Comparison of ENCODE assay signal across 23 cellular contexts in the genomic region with DNA sequence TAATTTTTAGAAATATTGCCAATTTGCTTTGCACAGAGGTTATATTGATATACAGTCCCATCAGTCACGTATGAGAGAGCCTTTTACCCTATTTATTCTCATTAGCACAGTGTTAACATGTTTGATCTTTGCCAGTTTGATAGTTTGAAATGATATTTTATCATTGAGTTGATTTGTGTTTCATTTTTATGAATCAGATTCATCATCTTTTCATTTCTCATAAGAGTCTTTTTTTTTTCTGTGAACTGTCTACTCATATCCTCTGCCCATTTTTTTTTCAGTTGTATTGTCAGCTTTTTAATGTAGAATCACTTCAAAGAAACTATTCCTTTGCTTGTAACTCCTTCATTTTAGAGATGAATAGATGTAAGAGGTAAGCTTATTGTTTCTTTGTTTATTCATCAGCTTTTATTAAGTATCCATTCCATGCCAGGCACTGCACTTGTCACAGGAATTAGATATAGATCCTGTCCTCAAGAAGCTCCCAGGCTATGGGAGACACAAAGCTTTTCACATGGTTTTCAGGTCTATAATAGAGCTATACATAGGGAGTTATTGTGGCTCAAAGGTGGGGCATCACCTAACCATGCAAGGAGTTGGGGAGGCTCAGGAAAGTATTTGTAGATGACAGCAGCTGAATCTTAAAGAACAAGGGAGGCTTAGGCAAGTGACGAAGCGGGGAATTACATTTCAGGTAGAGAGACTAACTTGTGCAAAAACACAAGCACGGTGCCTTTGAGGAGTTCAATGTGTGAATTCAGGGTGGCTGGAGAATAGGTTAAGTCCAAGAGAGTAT. TPM values are rescaled to one million over a fixed set of nuclear protein-coding genes. Genes with fewer than 3 reads are reported as not detected.
DNase-seq lines count a peak whose midpoint lies in the region; ATAC-seq and TF ChIP-seq lines count a peak whose summit lies in the region.
"Had no signal": no experiment of that assay in that cellular context is flagged by ENCODE, and none has a peak within 500 bp of the region (broad histone marks: within the 10 kb centered on the region; RNA-seq: fewer than 3 reads in every experiment).

No MANE protein-coding gene starts in this region.

- H3K4me3 ChIP-seq in DND-41 (ENCODE audit: low read depth in 1 of 2, low read length in 2 of 2), result no peak overlapping the region
- H3K4me3 ChIP-seq in naive thymus-derived CD4-positive, alpha-beta T cell (ENCODE audit: low read length), result no peak overlapping the region
- H3K4me3 ChIP-seq: BLaER1 treated with 17β-estradiol and CSF1 and Interleukin-3, amounts not matched to agents 10 nM and 100 nM; left ventricle myocardium inferior; uterus had no signal

- no peak overlapping the region for H3K4me2 ChIP-seq in DND-41 (ENCODE audit: insufficient read depth, low read length)
- H3K4me2 ChIP-seq: BLaER1 treated with 17β-estradiol and CSF1 and Interleukin-3, amounts not matched to agents 10 nM and 100 nM had no signal

- CTCF ChIA-PET in activated CD8-positive, alpha-beta T cell treated with anti-CD3 and anti-CD28 coated beads, Interleukin-2, amount 10 ng/mL, durations not matched to agents 7 days and 5 days (lab: Charles Lee), result interaction anchor here (0.7 to 2.9 kb wide), 13 partner anchors 8 to 161 kb away, joined by 3 to 10 read pairs (median 5); no protein-coding TSS in a partner anchor
- CTCF ChIA-PET in naive thymus-derived CD4-positive, alpha-beta T cell (lab: Charles Lee), result interaction anchor here (0.6 to 2.2 kb wide), 8 partner anchors 11 to 180 kb away, joined by 3 to 8 read pairs (median 4); no protein-coding TSS in a partner anchor

- no peaks in the 10 kb centered on the region for H3K27me3 Mint-ChIP-seq in activated T-cell treated with anti-CD3 and anti-CD28 coated beads, Interleukin-2, amount 50 U/mL, for 72 hours (ENCODE audit: low read depth)
- no peaks in the 10 kb centered on the region for H3K27me3 Mint-ChIP-seq in activated CD8-positive, alpha-beta T cell treated with anti-CD3 and anti-CD28 coated beads, Interleukin-2, amount 10 ng/mL, durations not matched to agents 7 days and 5 days (ENCODE audit: low read depth)
- H3K27me3 Mint-ChIP-seq in naive thymus-derived CD4-positive, alpha-beta T cell, result no peaks in the 10 kb centered on the region
- no peaks in the 10 kb centered on the region for H3K27me3 Mint-ChIP-seq in endothelial cell (ENCODE audit: unreplicated experiment)

- no peak overlapping the region for H2AFZ ChIP-seq in DND-41 (ENCODE audit: low read depth, low read length)

- no peak overlapping the region for H3K9ac ChIP-seq in DND-41 (ENCODE audit: low read depth, low read length)
- H3K9ac ChIP-seq: BLaER1 treated with 17β-estradiol and CSF1 and Interleukin-3, amounts not matched to agents 10 nM and 100 nM had no signal

- no peaks in the 10 kb centered on the region for H3K36me3 ChIP-seq in DND-41 (ENCODE audit: insufficient read depth, low read length)
- H3K36me3 ChIP-seq in naive thymus-derived CD4-positive, alpha-beta T cell (ENCODE audit: control insufficient read depth in 2 of 3, insufficient read depth in 3 of 3, low read length in 3 of 3), result no peaks in the 10 kb centered on the region
- H3K36me3 ChIP-seq: BLaER1 treated with 17β-estradiol and CSF1 and Interleukin-3, amounts not matched to agents 10 nM and 100 nM; left ventricle myocardium inferior; uterus had no signal

- H3K4me1 Mint-ChIP-seq in activated T-cell treated with anti-CD3 and anti-CD28 coated beads, Interleukin-2, amount 50 U/mL, for 72 hours (ENCODE audit: low read depth), result peaks cover 76% of the 10 kb centered on the region
- H3K4me1 Mint-ChIP-seq in activated CD8-positive, alpha-beta T cell treated with anti-CD3 and anti-CD28 coated beads, Interleukin-2, amount 10 ng/mL, durations not matched to agents 7 days and 5 days (ENCODE audit: low read depth), result peaks cover 51% of the 10 kb centered on the region
- H3K4me1 Mint-ChIP-seq in naive thymus-derived CD4-positive, alpha-beta T cell, result peaks cover 37 to 76% (median 66%) of the 10 kb centered on the region in 7 donors
- no peaks in the 10 kb centered on the region for H3K4me1 Mint-ChIP-seq in endothelial cell (ENCODE audit: unreplicated experiment)

- H3K27ac Mint-ChIP-seq in activated T-cell treated with anti-CD3 and anti-CD28 coated beads, Interleukin-2, amount 50 U/mL, for 72 hours, result peak overlapping the region; percentile 96
- H3K27ac Mint-ChIP-seq in activated CD8-positive, alpha-beta T cell treated with anti-CD3 and anti-CD28 coated beads, Interleukin-2, amount 10 ng/mL, durations not matched to agents 7 days and 5 days, result peak overlapping the region; percentile 11
- H3K27ac Mint-ChIP-seq in naive thymus-derived CD4-positive, alpha-beta T cell, result peak overlapping the region; percentile 1 to 90 (median 58)
- H3K27ac Mint-ChIP-seq in endothelial cell (ENCODE audit: unreplicated experiment), result no peak overlapping the region

- no peaks in the 10 kb centered on the region for H4K20me1 ChIP-seq in DND-41 (ENCODE audit: insufficient read depth, low read length)
- H4K20me1 ChIP-seq: BLaER1 treated with 17β-estradiol and CSF1 and Interleukin-3, amounts not matched to agents 10 nM and 100 nM had no signal

- intact Hi-C loops in naive thymus-derived CD4-positive, alpha-beta T cell (cut with micrococcal nuclease), result no loop called here

- ATAC-seq in activated T-cell treated with anti-CD3 and anti-CD28 coated beads, Interleukin-2, amount 50 U/mL, for 72 hours (replicated peaks in 1 of 2), result peak; percentile 63 to 71
- ATAC-seq in DND-41 (ENCODE audit: insufficient read depth, low read depth), result no peak
- ATAC-seq in activated CD8-positive, alpha-beta T cell treated with anti-CD3 and anti-CD28 coated beads, Interleukin-2, amount 10 ng/mL, durations not matched to agents 7 days and 5 days, result no peak
- ATAC-seq in naive thymus-derived CD4-positive, alpha-beta T cell, result peak; percentile 54

- H3K36me3 Mint-ChIP-seq in activated T-cell treated with anti-CD3 and anti-CD28 coated beads, Interleukin-2, amount 50 U/mL, for 72 hours (ENCODE audit: insufficient read depth in 2 of 2), result peaks cover 16 to 28% of the 10 kb centered on the region in 2 donors
- H3K36me3 Mint-ChIP-seq in activated CD8-positive, alpha-beta T cell treated with anti-CD3 and anti-CD28 coated beads, Interleukin-2, amount 10 ng/mL, durations not matched to agents 7 days and 5 days (ENCODE audit: low read depth), result peaks cover 29% of the 10 kb centered on the region
- peaks cover 10 to 69% (median 34%) of the 10 kb centered on the region in 5 donors for H3K36me3 Mint-ChIP-seq in naive thymus-derived CD4-positive, alpha-beta T cell
- H3K36me3 Mint-ChIP-seq in endothelial cell (ENCODE audit: low read depth, unreplicated experiment), result no peaks in the 10 kb centered on the region

- POLR2A ChIA-PET in activated CD8-positive, alpha-beta T cell treated with anti-CD3 and anti-CD28 coated beads, Interleukin-2, amount 10 ng/mL, durations not matched to agents 7 days and 5 days (lab: Charles Lee), result interaction anchor here (1.0 to 3.0 kb wide), 6 partner anchors 7 to 837 kb away, joined by 3 to 17 read pairs (median 5); a partner anchor contains a TSS
- POLR2A ChIA-PET in naive thymus-derived CD4-positive, alpha-beta T cell (lab: Charles Lee), result interaction anchor here (0.7 to 15.0 kb wide), 13 partner anchors 8 to 67 kb away, joined by 3 to 343 read pairs (median 8); a partner anchor contains a TSS

- 0 out of 2 replicates have a peak overlapping the region, but pooled peaks have one; percentile 4 for H3K27ac ChIP-seq in DND-41 (ENCODE audit: low read length)
- H3K27ac ChIP-seq in naive thymus-derived CD4-positive, alpha-beta T cell (ENCODE audit: low read depth, low read length), result no peak overlapping the region
- H3K27ac ChIP-seq: BLaER1 treated with 17β-estradiol and CSF1 and Interleukin-3, amounts not matched to agents 10 nM and 100 nM; left ventricle myocardium inferior; uterus had no signal

- H3K9me3 ChIP-seq in DND-41 (ENCODE audit: insufficient read depth, low read length, severe bottlenecking), result peaks cover 7% of the 10 kb centered on the region
- H3K9me3 ChIP-seq in naive thymus-derived CD4-positive, alpha-beta T cell (ENCODE audit: control insufficient read depth in 2 of 3, low read length in 3 of 3), result no peaks in the 10 kb centered on the region
- H3K9me3 ChIP-seq: left ventricle myocardium inferior, uterus had no signal

- peaks cover 5 to 8% of the 10 kb centered on the region in 2 donors for H3K9me3 Mint-ChIP-seq in activated T-cell treated with anti-CD3 and anti-CD28 coated beads, Interleukin-2, amount 50 U/mL, for 72 hours
- H3K9me3 Mint-ChIP-seq in activated CD8-positive, alpha-beta T cell treated with anti-CD3 and anti-CD28 coated beads, Interleukin-2, amount 10 ng/mL, durations not matched to agents 7 days and 5 days (ENCODE audit: insufficient read depth), result peaks cover 11% of the 10 kb centered on the region
- H3K9me3 Mint-ChIP-seq in naive thymus-derived CD4-positive, alpha-beta T cell, result peaks cover 0 to 17% (median 6%) of the 10 kb centered on the region in 11 donors
- H3K9me3 Mint-ChIP-seq in endothelial cell (ENCODE audit: unreplicated experiment), result no peaks in the 10 kb centered on the region

- TF ChIP-seq CTCF in DND-41 (IDR thresholded peaks at IDR 0.05; ENCODE audit: borderline replicate concordance, extremely low read depth, low read length, poor library complexity, severe bottlenecking) (no peak), endothelial cell (IDR thresholded peaks at IDR 0.05; ENCODE audit: unreplicated experiment) (no peak)

- H3K4me3 Mint-ChIP-seq in activated T-cell treated with anti-CD3 and anti-CD28 coated beads, Interleukin-2, amount 50 U/mL, for 72 hours, result peak overlapping the region; percentile 52 to 78
- H3K4me3 Mint-ChIP-seq in activated CD8-positive, alpha-beta T cell treated with anti-CD3 and anti-CD28 coated beads, Interleukin-2, amount 10 ng/mL, durations not matched to agents 7 days and 5 days, result no peak overlapping the region
- peak overlapping the region; percentile 9 to 67 (median 37) for H3K4me3 Mint-ChIP-seq in naive thymus-derived CD4-positive, alpha-beta T cell
- H3K4me3 Mint-ChIP-seq in endothelial cell (ENCODE audit: unreplicated experiment), result no peak overlapping the region

- no peaks in the 10 kb centered on the region for H3K79me2 ChIP-seq in DND-41 (ENCODE audit: insufficient read depth, low read length)

- DNase-seq in activated T-cell treated with anti-CD3 and anti-CD28 coated beads, Interleukin-2, amount 50 U/mL, for 72 hours, result peak in 1 of 2 donors; percentile 36
- no peak for DNase-seq in activated T-cell treated with anti-CD3 and anti-CD28 coated beads, Interleukin-2, amount 50 U/mL, for 48 hours
- DNase-seq in DND-41 (no peak), endothelial cell (ENCODE audit: low spot score) (no peak), NCI-H82 treated with DMSO at 0.1 percent for 48 hours (lab: John Stamatoyannopoulos, UW; ENCODE audit: unreplicated experiment) (no peak)
- DNase-seq in activated CD8-positive, alpha-beta T cell treated with anti-CD3 and anti-CD28 coated beads, Interleukin-2, amount 10 ng/mL, durations not matched to agents 7 days and 5 days, result no peak
- peak in 1 of 9 donors; percentile 33 for DNase-seq in naive thymus-derived CD4-positive, alpha-beta T cell
- DNase-seq in stimulated activated CD4-positive, alpha-beta T cell treated with anti-CD3 and anti-CD28 coated beads, Interleukin-4, amount 100 ng/mL, for 1 hour, result no peak
- DNase-seq: activated CD8-positive, alpha-beta memory T cell treated with anti-CD3 and anti-CD28 coated beads, Interleukin-2, amount 50 U/mL, for 4 hours; dermis blood vessel endothelial cell; hippocampal formation; KBM-7; left ventricle myocardium inferior; MM.1S; NCI-H2029; NCI-H2227 treated with DMSO at 0.1 percent for 48 hours; NCI-H526 treated with DMSO at 0.1 percent for 48 hours; occipital lobe; stimulated activated naive CD4-positive, alpha-beta T cell treated with Interleukin-2 at 50 U/mL for 16 hours; uterus had no signal

- H3K4me1 ChIP-seq in DND-41 (ENCODE audit: insufficient read depth, low read length), result peaks cover 6% of the 10 kb centered on the region; the same call in 1 of the 2 replicates
- H3K4me1 ChIP-seq in naive thymus-derived CD4-positive, alpha-beta T cell (ENCODE audit: control insufficient read depth in 2 of 2, insufficient read depth in 2 of 2, low read length in 2 of 2), result peaks cover 16 to 46% of the 10 kb centered on the region in 2 donors
- H3K4me1 ChIP-seq: left ventricle myocardium inferior, uterus had no signal

- no peaks in the 10 kb centered on the region for H3K27me3 ChIP-seq in DND-41 (ENCODE audit: insufficient read depth, low read length, poor library complexity)
- H3K27me3 ChIP-seq in naive thymus-derived CD4-positive, alpha-beta T cell (ENCODE audit: control insufficient read depth in 2 of 2, insufficient read depth in 2 of 2, low read length in 2 of 2), result no peaks in the 10 kb centered on the region
- H3K27me3 ChIP-seq: BLaER1 treated with 17β-estradiol and CSF1 and Interleukin-3, amounts not matched to agents 10 nM and 100 nM; uterus had no signal

RNA-seq across cellular contexts. Expression of a gene that starts 42.1 kb away (rescaled TPM):
- total RNA-seq in activated T-cell treated with anti-CD3 and anti-CD28 coated beads, Interleukin-2, amount 50 U/mL, for 72 hours, result 100 to 1,000 TPM; 177 to 206 TPM
- total RNA-seq in activated CD8-positive, alpha-beta T cell treated with anti-CD3 and anti-CD28 coated beads, Interleukin-2, amount 10 ng/mL, durations not matched to agents 7 days and 5 days, result 10 to 100 TPM; 25.6 to 27.2 TPM
- 100 to 1,000 TPM in 4 of 5 experiments, 10 to 100 TPM in 1; 66.7 to 224 (median 121) TPM for total RNA-seq in naive thymus-derived CD4-positive, alpha-beta T cell
- polyA plus RNA-seq in naive thymus-derived CD4-positive, alpha-beta T cell, result 10 to 100 TPM; 52.2 to 67.5 TPM
- total RNA-seq in endothelial cell (ENCODE audit: unreplicated experiment), result not detected
- total RNA-seq: Daoy, fibroblast of lung had no signal

Comparison
In these comparisons a context has a peak if more than half of its experiments do, and no peak if none do; other contexts are left out.
1. ATAC-seq: peak in activated T-cell treated with anti-CD3 and anti-CD28 coated beads, Interleukin-2, amount 50 U/mL, for 72 hours (2 of 2) and naive thymus-derived CD4-positive, alpha-beta T cell (single experiment); none in DND-41 (single experiment) and activated CD8-positive, alpha-beta T cell treated with anti-CD3 and anti-CD28 coated beads, Interleukin-2, amount 10 ng/mL, durations not matched to agents 7 days and 5 days (single experiment).
2. H3K4me3 Mint-ChIP-seq: peak in activated T-cell treated with anti-CD3 and anti-CD28 coated beads, Interleukin-2, amount 50 U/mL, for 72 hours (2 of 2) and naive thymus-derived CD4-positive, alpha-beta T cell (10 of 10); none in activated CD8-positive, alpha-beta T cell treated with anti-CD3 and anti-CD28 coated beads, Interleukin-2, amount 10 ng/mL, durations not matched to agents 7 days and 5 days (single experiment) and endothelial cell (single experiment).
3. RNA of a gene that starts 42.1 kb away (total RNA-seq): 177 to 206 TPM in activated T-cell treated with anti-CD3 and anti-CD28 coated beads, Interleukin-2, amount 50 U/mL, for 72 hours, 66.7 to 224 TPM in naive thymus-derived CD4-positive, alpha-beta T cell and 25.6 to 27.2 TPM in activated CD8-positive, alpha-beta T cell treated with anti-CD3 and anti-CD28 coated beads, Interleukin-2, amount 10 ng/mL, durations not matched to agents 7 days and 5 days; not detected in endothelial cell (single experiment); every median in the first group is over 10 times any median in the second.